In genomic region chr6:166877906-166878305, GRCh38 we compare ENCODE assay signal across 21 cellular contexts.
DNase-seq lines count a peak whose midpoint lies in the region; ATAC-seq, FAIRE-seq and TF ChIP-seq lines count a peak whose summit lies in the region.
"Had no signal": no experiment of that assay in that cellular context is flagged by ENCODE, and none has a peak within 500 bp of the region (broad histone marks: within the 10 kb centered on the region; RNA-seq: fewer than 3 reads in every experiment).

No MANE protein-coding gene starts in this region.

- H3K36me3 ChIP-seq in HCT116 (ENCODE audit: control insufficient read depth in 1 of 2, insufficient read depth in 2 of 2, low read length in 2 of 2) (no peaks in the 10 kb centered on the region), RWPE2 (ENCODE audit: low read depth) (no peaks in the 10 kb centered on the region), keratinocyte (ENCODE audit: control insufficient read depth in 2 of 2, extremely low read depth in 1 of 2, insufficient read depth in 2 of 2, low read length in 2 of 2) (no peaks in the 10 kb centered on the region), HepG2 (replicated peaks in 1 of 2; ENCODE audit: control insufficient read depth in 1 of 2, insufficient read depth in 2 of 2, low read length in 2 of 2) (no peaks in the 10 kb centered on the region), Karpas-422 (ENCODE audit: insufficient read depth, low read length) (no peaks in the 10 kb centered on the region)

- CTCF ChIA-PET in HCT116 (lab: Charles Lee) (no interaction called here), HepG2 (lab: Yijun Ruan, JAX; ENCODE audit: low intra/inter-chr PET ratio, low total read pairs) (no interaction called here)

- TF ChIP-seq RAD21 in HCT116 (IDR thresholded peaks at IDR 0.05; ENCODE audit: low read depth), result no peak
- no peak for TF ChIP-seq RAD21 in HepG2 (CRISPR knock-in tag; IDR thresholded peaks at IDR 0.05)

- no peaks in the 10 kb centered on the region for H3K27me3 ChIP-seq in HCT116 (ENCODE audit: insufficient read depth, low read length)
- peaks cover 22% of the 10 kb centered on the region for H3K27me3 ChIP-seq in RWPE2 (ENCODE audit: insufficient read depth, poor library complexity, severe bottlenecking)
- H3K27me3 ChIP-seq in keratinocyte (ENCODE audit: control insufficient read depth, extremely low read depth, insufficient read depth, low read length), result no peaks in the 10 kb centered on the region
- no peaks in the 10 kb centered on the region for H3K27me3 ChIP-seq in HepG2 (ENCODE audit: control insufficient read depth in 1 of 2, insufficient read depth in 2 of 2, low read length in 2 of 2)
- H3K27me3 ChIP-seq in Karpas-422 (ENCODE audit: low read length), result 0 out of 2 replicates have a peak, but pooled peaks cover 2% of the 10 kb centered on the region

- intact Hi-C loops in HCT116 (cut with micrococcal nuclease), result no loop called here
- intact Hi-C loops in HepG2 (cut with micrococcal nuclease; ENCODE audit: unreplicated experiment), result no loop called here

- RAD21 ChIA-PET in HCT116 (lab: Charles Lee; ENCODE audit: low non-redundant PET in 1 of 2, low total read pairs in 2 of 2, uncharacterized antibody in 2 of 2, unreplicated experiment in 2 of 2), result no interaction called here

- TF ChIP-seq EP300 in HepG2 (IDR thresholded peaks at IDR 0.05; ENCODE audit: low read depth in 2 of 2, low read length in 2 of 2) (no peak), HepG2 (CRISPR knock-in tag; IDR thresholded peaks at IDR 0.05; ENCODE audit: borderline replicate concordance) (no peak)

- FAIRE-seq in keratinocyte (lab: Jason Lieb, UNC), result peak; percentile 61
- no peak for FAIRE-seq in HepG2 (lab: Jason Lieb, UNC)
- FAIRE-seq: A549, H1 had no signal

- no peak for TF ChIP-seq CTCF in HCT116 (IDR thresholded peaks at IDR 0.05 in 2 of 3, conservative IDR thresholded peaks at IDR 0.05 in 1 of 3; ENCODE audit: borderline replicate concordance in 1 of 3, insufficient read depth in 1 of 3, low read depth in 2 of 3, low read length in 2 of 3)
- no peak for TF ChIP-seq CTCF in RWPE2 (IDR thresholded peaks at IDR 0.05; ENCODE audit: poor library complexity, severe bottlenecking)
- no peak for TF ChIP-seq CTCF in keratinocyte (optimal IDR thresholded peaks at IDR 0.05 in 1 of 3, IDR thresholded peaks at IDR 0.05 in 1 of 3, conservative IDR thresholded peaks at IDR 0.05 in 1 of 3; ENCODE audit: extremely low read depth in 1 of 3, insufficient read depth in 2 of 3, low read length in 3 of 3)
- TF ChIP-seq CTCF in HepG2 (CRISPR knock-in tag; IDR thresholded peaks at IDR 0.05), result no peak

- H2AFZ ChIP-seq in HCT116 (ENCODE audit: low read depth, low read length, poor library complexity, severe bottlenecking) (peak overlapping the region; percentile 32), keratinocyte (ENCODE audit: control insufficient read depth, low read length) (no peak overlapping the region), HepG2 (ENCODE audit: low read length) (no peak overlapping the region), Karpas-422 (ENCODE audit: low read length) (no peak overlapping the region)

- no peaks in the 10 kb centered on the region for H3K9me1 ChIP-seq in keratinocyte (ENCODE audit: control insufficient read depth, extremely low read depth, insufficient read depth, low read length)

- H3K4me3 ChIP-seq in HCT116 (replicated peaks in 1 of 2; ENCODE audit: low read depth in 1 of 2, low read length in 2 of 2) (no peak overlapping the region), RWPE2 (ENCODE audit: severe bottlenecking) (no peak overlapping the region), keratinocyte (ENCODE audit: control insufficient read depth in 2 of 3, extremely low read depth in 1 of 3, insufficient read depth in 2 of 3, low read depth in 1 of 3, low read length in 3 of 3) (no peak overlapping the region), HepG2 (replicated peaks in 1 of 3; ENCODE audit: insufficient read depth in 1 of 3, low read depth in 2 of 3, low read length in 3 of 3) (no peak overlapping the region), Karpas-422 (ENCODE audit: low read length) (no peak overlapping the region)
- H3K4me3 ChIP-seq: A549 had no signal

- H3K4me1 ChIP-seq in HCT116 (ENCODE audit: control insufficient read depth in 1 of 2, insufficient read depth in 2 of 2, low read length in 2 of 2) (peaks cover 15 to 28% of the 10 kb centered on the region in 2 experiments), RWPE2 (ENCODE audit: insufficient read depth, poor library complexity, severe bottlenecking) (no peaks in the 10 kb centered on the region), keratinocyte (ENCODE audit: control insufficient read depth, extremely low read depth, insufficient read depth, low read length) (peaks cover 10% of the 10 kb centered on the region), HepG2 (ENCODE audit: insufficient read depth, low read length) (no peaks in the 10 kb centered on the region), Karpas-422 (ENCODE audit: low read length) (no peaks in the 10 kb centered on the region)
- H3K4me1 ChIP-seq: A549 had no signal

- H4K20me1 ChIP-seq in HCT116 (ENCODE audit: insufficient read depth) (no peaks in the 10 kb centered on the region), keratinocyte (ENCODE audit: control insufficient read depth, extremely low read depth, insufficient read depth, low read length) (no peaks in the 10 kb centered on the region), HepG2 (ENCODE audit: insufficient read depth, low read length) (no peaks in the 10 kb centered on the region), Karpas-422 (ENCODE audit: insufficient read depth, low read depth, low read length) (no peaks in the 10 kb centered on the region)

- dilution Hi-C loops in keratinocyte (cut with MboI; ENCODE audit: extremely low pct_ligation_motif_present, low sequenced_read_pairs), result no loop called here

- POLR2A ChIA-PET in HCT116 (lab: Charles Lee), result no interaction called here
- POLR2A ChIA-PET in HepG2 (lab: Yijun Ruan, JAX), result no interaction called here

- BruUV-seq in HCT116 (replicated peaks; lab: Mats Ljungman, UMichigan) (no TSS peak), HepG2 (replicated peaks; lab: Mats Ljungman, UMichigan) (no TSS peak)

- WGBS in HepG2 (ENCODE audit: low lambda C conversion rate), result 89% methylated on average over 2 of the region's 2 CpGs

- peak; percentile 40 for DNase-seq in A172 (ENCODE audit: low spot score)
- DNase-seq in HCT116 (ENCODE audit: low read depth, low spot score), result peak; percentile 21
- no peak for DNase-seq in RWPE2 (ENCODE audit: low spot score)
- DNase-seq in keratinocyte (ENCODE audit: low read depth, low spot score), result no peak
- DNase-seq in Ammon's horn (ENCODE audit: low spot score), result no peak
- DNase-seq in HepG2 (ENCODE audit: low spot score), result no peak
- DNase-seq in DMS79 treated with DMSO at 0.1 percent for 48 hours (lab: John Stamatoyannopoulos, UW), result no peak
- DNase-seq in Karpas-422, result no peak
- DNase-seq: AML-193; CD4-positive, CD25-positive, alpha-beta regulatory T cell; DMS79; GDM1; HFFc6; IMR-90; NCI-H146; NCI-H345; NCI-H526 treated with DMSO at 0.1 percent for 48 hours; Right ventricle myocardium superior; SK-N-SH had no signal

- TF ChIP-seq POLR2A in HCT116 (IDR thresholded peaks at IDR 0.05; ENCODE audit: borderline replicate concordance, extremely low read depth, insufficient read depth, insufficient read length), result no peak
- TF ChIP-seq POLR2A in HepG2 (IDR thresholded peaks at IDR 0.05; ENCODE audit: insufficient read depth in 1 of 2, low read depth in 2 of 2, low read length in 2 of 2), result no peak

- ATAC-seq in HCT116, result peak; percentile 85
- ATAC-seq in RWPE2 (ENCODE audit: low read depth), result peak; percentile 48; the same call in 2 of the 3 replicates
- ATAC-seq in HepG2, result no peak
- ATAC-seq: A549 had no signal

- H3K9me3 ChIP-seq in HCT116 (ENCODE audit: control insufficient read depth in 1 of 2, insufficient read depth in 1 of 2, low read depth in 1 of 2, low read length in 2 of 2), result no peaks in the 10 kb centered on the region
- peaks cover 3% of the 10 kb centered on the region for H3K9me3 ChIP-seq in RWPE2 (ENCODE audit: severe bottlenecking)
- no peaks in the 10 kb centered on the region for H3K9me3 ChIP-seq in keratinocyte (ENCODE audit: control insufficient read depth, low read depth, low read length)
- no peaks in the 10 kb centered on the region for H3K9me3 ChIP-seq in HepG2 (ENCODE audit: low read length)
- H3K9me3 ChIP-seq in Karpas-422 (ENCODE audit: low read length), result no peaks in the 10 kb centered on the region
- H3K9me3 ChIP-seq: A549, SK-N-SH had no signal

- in situ Hi-C loops in HepG2 (cut with HindIII; ENCODE audit: extremely low pct_ligation_motif_present, low pct_unique_long_range_greater_than_20kb), result no loop called here

- H3K4me2 ChIP-seq in HCT116 (ENCODE audit: low read length) (peak overlapping the region; percentile 51), keratinocyte (ENCODE audit: control insufficient read depth, extremely low read depth, insufficient read depth, low read depth, low read length) (peak overlapping the region; percentile 19), HepG2 (ENCODE audit: low read depth, low read length) (no peak overlapping the region), Karpas-422 (ENCODE audit: low read depth, low read length, poor library complexity, severe bottlenecking) (no peak overlapping the region)
- H3K4me2 ChIP-seq: A549, SK-N-SH had no signal

- H3K9ac ChIP-seq in HCT116 (ENCODE audit: low read length) (no peak overlapping the region), keratinocyte (ENCODE audit: control insufficient read depth, extremely low read depth, insufficient read depth, low read length) (no peak overlapping the region), HepG2 (ENCODE audit: insufficient read depth, low read depth, low read length) (no peak overlapping the region), Karpas-422 (ENCODE audit: low read length) (no peak overlapping the region)
- H3K9ac ChIP-seq: SK-N-SH had no signal

- H3K27ac ChIP-seq in HCT116 (ENCODE audit: low read depth, low read length) (no peak overlapping the region), RWPE2 (ENCODE audit: poor library complexity, severe bottlenecking) (no peak overlapping the region), keratinocyte (ENCODE audit: control insufficient read depth, insufficient read depth, low read length) (no peak overlapping the region), HepG2 (ENCODE audit: extremely low read length, insufficient read depth, low read length) (no peak overlapping the region), Karpas-422 (ENCODE audit: low read length) (no peak overlapping the region)
- H3K27ac ChIP-seq: A549 had no signal

- peaks cover 3% of the 10 kb centered on the region; the same call in 1 of the 2 replicates for H3K9me2 ChIP-seq in HCT116 (ENCODE audit: insufficient read depth)
- no peaks in the 10 kb centered on the region for H3K9me2 ChIP-seq in Karpas-422 (replicated peaks; ENCODE audit: insufficient read depth, low read length)

- H3K79me2 ChIP-seq in HCT116 (ENCODE audit: insufficient read depth, low read length) (no peaks in the 10 kb centered on the region), keratinocyte (ENCODE audit: control insufficient read depth, insufficient read depth, low read length) (no peaks in the 10 kb centered on the region), HepG2 (ENCODE audit: insufficient read depth, low read length) (no peaks in the 10 kb centered on the region), Karpas-422 (ENCODE audit: low read length) (no peaks in the 10 kb centered on the region)

TF ChIP-seq in HCT116, 20 proteins besides CTCF, POLR2A, EP300 and RAD21 (continues in another document):
- TF ChIP-seq SIN3A (IDR thresholded peaks at IDR 0.05; ENCODE audit: low read depth), result no peak

Comparison
In these comparisons a context has a peak if more than half of its experiments do, and no peak if none do; other contexts are left out.
1. DNase-seq: peak in A172 (single experiment) and HCT116 (single experiment); none in RWPE2 (single experiment), keratinocyte (single experiment), Ammon's horn (single experiment), HepG2 (single experiment), DMS79 treated with DMSO at 0.1 percent for 48 hours (single experiment) and Karpas-422 (single experiment).
2. H3K4me2 ChIP-seq: peak in HCT116 (single experiment) and keratinocyte (single experiment); none in HepG2 (single experiment) and Karpas-422 (single experiment).